8 cellular contexts compared by ENCODE assay signal in the genomic region with DNA sequence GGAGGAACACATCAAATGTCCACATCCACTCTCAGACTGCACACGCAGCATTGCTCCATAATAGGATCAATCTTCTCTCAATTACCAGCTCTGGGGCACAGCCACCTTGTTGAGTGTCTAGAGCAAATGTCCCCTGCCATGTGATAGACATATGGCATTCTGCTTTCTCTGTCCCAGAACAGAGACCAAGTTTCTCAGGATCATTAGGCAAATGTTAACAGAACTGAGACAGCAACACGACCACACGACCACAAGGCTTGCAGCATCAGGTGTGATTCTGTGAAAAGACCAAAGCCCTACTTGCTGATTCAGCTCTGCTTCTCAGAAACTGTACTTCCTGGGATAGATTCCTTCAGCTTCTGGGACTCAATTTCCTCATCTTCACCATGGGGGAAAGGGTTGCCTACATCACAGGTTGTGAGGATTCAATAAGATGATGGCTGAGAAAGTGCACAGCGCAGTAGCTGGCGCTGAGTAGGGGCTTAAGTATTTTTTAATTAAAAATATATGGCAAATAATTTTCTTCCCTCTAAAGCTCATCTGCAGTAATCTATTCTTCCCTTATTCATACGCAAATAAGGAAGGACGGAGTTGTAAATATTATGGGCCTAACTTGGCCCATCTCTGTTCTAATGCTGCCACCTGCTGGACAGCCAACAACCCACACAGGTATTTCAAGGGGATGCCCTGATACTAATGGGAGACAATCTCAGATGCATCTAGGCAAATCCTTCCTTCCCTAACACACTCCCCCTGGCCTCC. TPM values are rescaled to one million over a fixed set of nuclear protein-coding genes. Genes with fewer than 3 reads are reported as not detected.
A peak's percentile ranks its signal among the peaks of the same experiment; 100 is the strongest.
DNase-seq lines count a peak whose midpoint lies in the region; ATAC-seq and TF ChIP-seq lines count a peak whose summit lies in the region.

No MANE protein-coding gene starts in this region.

- H3K4me2 ChIP-seq in parathyroid adenoma (ENCODE audit: low read length), result no peak overlapping the region

- H3K4me3 ChIP-seq in SJCRH30 (no peak overlapping the region), gastroesophageal sphincter (no peak overlapping the region), parathyroid adenoma (ENCODE audit: low read depth, low read length) (no peak overlapping the region), upper lobe of left lung (no peak overlapping the region)

- TF ChIP-seq CTCF in AG09319 (IDR thresholded peaks at IDR 0.05; ENCODE audit: low read depth, low read length) (peak; percentile 75), gastroesophageal sphincter (IDR thresholded peaks at IDR 0.05) (peak; percentile 88 to 92 (median 90)), parathyroid adenoma (IDR thresholded peaks at IDR 0.05) (peak; percentile 67), upper lobe of left lung (IDR thresholded peaks at IDR 0.05) (peak; percentile 70 to 91 (median 85))

- peak; percentile 59 for ATAC-seq in GM18909 (IDR thresholded peaks at IDR 0.05; ENCODE audit: poor library complexity, unreplicated experiment)
- peak; percentile 78 for ATAC-seq in gastroesophageal sphincter
- peak; percentile 86 to 93 for ATAC-seq in upper lobe of left lung (ENCODE audit: low FRiP score in 2 of 2)

- no peak overlapping the region for H2AFZ ChIP-seq in parathyroid adenoma

- H3K27me3 ChIP-seq in SJCRH30 (0 out of 2 replicates have a peak, but pooled peaks cover 3% of the 10 kb centered on the region), gastroesophageal sphincter (no peaks in the 10 kb centered on the region), parathyroid adenoma (ENCODE audit: control insufficient read depth, insufficient read depth, low read length) (no peaks in the 10 kb centered on the region), upper lobe of left lung (no peaks in the 10 kb centered on the region)

- H3K36me3 ChIP-seq in SJCRH30 (no peaks in the 10 kb centered on the region), gastroesophageal sphincter (no peaks in the 10 kb centered on the region), parathyroid adenoma (ENCODE audit: control insufficient read depth, insufficient read depth, low read length) (no peaks in the 10 kb centered on the region), upper lobe of left lung (no peaks in the 10 kb centered on the region)

- H3K4me1 ChIP-seq in SJCRH30, result no peaks in the 10 kb centered on the region
- peaks cover 0 to 7% (median 0%) of the 10 kb centered on the region in 3 donors for H3K4me1 ChIP-seq in gastroesophageal sphincter
- no peaks in the 10 kb centered on the region for H3K4me1 ChIP-seq in parathyroid adenoma
- H3K4me1 ChIP-seq in upper lobe of left lung, result peaks cover 0 to 7% (median 3%) of the 10 kb centered on the region in 4 donors

- peak; percentile 32 for DNase-seq in AG09319 (ENCODE audit: extremely low read depth, low read depth)
- DNase-seq in LoVo (ENCODE audit: low spot score), result peak; percentile 63
- DNase-seq in SJCRH30, result peak; percentile 73 to 88
- DNase-seq in activated effector memory CD4-positive, alpha-beta T cell treated with Interleukin-2 at 50 U/mL for 16 hours, result peak; percentile 36
- peak in 1 of 2 donors; percentile 46 for DNase-seq in upper lobe of left lung

- TF ChIP-seq EP300 in gastroesophageal sphincter (IDR thresholded peaks at IDR 0.05) (no peak), upper lobe of left lung (IDR thresholded peaks at IDR 0.05) (no peak)

- TF ChIP-seq POLR2A in gastroesophageal sphincter (IDR thresholded peaks at IDR 0.05), result no peak
- no peak for TF ChIP-seq POLR2A in upper lobe of left lung (IDR thresholded peaks at IDR 0.05)

- 63 to 67% methylated on average over 7 of the region's 7 CpGs for WGBS in gastroesophageal sphincter (ENCODE audit: low coverage in 1 of 2), 2 donors
- WGBS in upper lobe of left lung, 2 donors, result 61 to 65% methylated on average over 7 of the region's 7 CpGs

- H3K27ac ChIP-seq in SJCRH30 (no peak overlapping the region), gastroesophageal sphincter (no peak overlapping the region), parathyroid adenoma (no peak overlapping the region), upper lobe of left lung (no peak overlapping the region)

- H3K9me3 ChIP-seq in SJCRH30 (replicated peaks), result no peaks in the 10 kb centered on the region
- H3K9me3 ChIP-seq in gastroesophageal sphincter, result no peaks in the 10 kb centered on the region
- no peaks in the 10 kb centered on the region for H3K9me3 ChIP-seq in parathyroid adenoma (ENCODE audit: control insufficient read depth, low read length)
- no peaks in the 10 kb centered on the region for H3K9me3 ChIP-seq in upper lobe of left lung

- no peaks in the 10 kb centered on the region for H3K79me2 ChIP-seq in parathyroid adenoma

- no peak overlapping the region for H3K9ac ChIP-seq in parathyroid adenoma

RNA-seq across cellular contexts. Expression of a gene that starts 54.3 kb away (rescaled TPM):
- 82.1 and 98.7 TPM in 2 replicates for total RNA-seq in SJCRH30 (2014; rRNA removed; shearing (Covaris generic))
- total RNA-seq in gastroesophageal sphincter (100 to 1,000 TPM in 3 of 4 donors, 10 to 100 TPM in 1; 84.7 to 156 (median 115) TPM), upper lobe of left lung (100 to 1,000 TPM in 2 of 6 donors, 10 to 100 TPM in 4; 32.4 to 132 (median 79.0) TPM)
